Comparison of ENCODE assay signal across 1 cellular context in genomic region chr9:4832786-4833579, GRCh38.
A peak's percentile ranks its signal among the peaks of the same experiment; 100 is the strongest.
TF ChIP-seq lines count a peak whose summit lies in the region.

No MANE protein-coding gene starts in this region.

TF ChIP-seq in K562, 482 proteins besides CTCF, POLR2A, EP300 and RAD21 (continued from another document and continues in another):
- TF ChIP-seq ZNF318 (IDR thresholded peaks at IDR 0.05; ENCODE audit: borderline replicate concordance in 1 of 2, low read depth in 1 of 2) (peak in 1 of 2 experiments; percentile 73; a peak in 2 of 4 replicates), NFRKB (IDR thresholded peaks at IDR 0.05; ENCODE audit: low read depth) (no peak), FOS (IDR thresholded peaks at IDR 0.05; ENCODE audit: extremely low read depth, insufficient read length) (peak; percentile 62), ATF7 (IDR thresholded peaks at IDR 0.05) (0 out of 2 replicates have a peak, but pooled peaks have one; percentile 41), MAFG (tag; conservative IDR thresholded peaks at IDR 0.05) (peak; percentile 59), TFAP4 (CRISPR knock-in tag; IDR thresholded peaks at IDR 0.05; ENCODE audit: borderline replicate concordance) (peak; percentile 12; the same call in 1 of the 2 replicates), NCOA1 (IDR thresholded peaks at IDR 0.05; ENCODE audit: low read depth) (peak; percentile 46; the same call in 1 of the 2 replicates), HDAC1 (IDR thresholded peaks at IDR 0.05) (peak in 1 of 2 experiments; percentile 55; a peak in 1 of 4 replicates), NFE2 (IDR thresholded peaks at IDR 0.05; ENCODE audit: low read depth) (peak; percentile 64), MNT (conservative IDR thresholded peaks at IDR 0.05) (peak; percentile 21 to 56; a peak in 2 of 4 replicates), ZBTB34 (CRISPR knock-in tag; IDR thresholded peaks at IDR 0.05) (no peak), GTF3C2 (IDR thresholded peaks at IDR 0.05; ENCODE audit: borderline replicate concordance, extremely low read depth, insufficient read length) (no peak), CBFA2T3 (IDR thresholded peaks at IDR 0.05) (peak; percentile 78), MYNN (IDR thresholded peaks at IDR 0.05) (peak; percentile 57; the same call in 1 of the 2 replicates), MYNN (CRISPR knock-in tag; IDR thresholded peaks at IDR 0.05) (no peak), CBFA2T2 (conservative IDR thresholded peaks at IDR 0.05) (peak; percentile 63), SMARCC2 (IDR thresholded peaks at IDR 0.05; ENCODE audit: low read depth) (peak; percentile 79), ZNF707 (CRISPR knock-in tag; conservative IDR thresholded peaks at IDR 0.05) (no peak), JUND (IDR thresholded peaks at IDR 0.05; ENCODE audit: borderline replicate concordance, low read depth, low read length) (peak; percentile 88), JUND (tag; IDR thresholded peaks at IDR 0.05; ENCODE audit: borderline replicate concordance, low read depth, low read length) (peak; percentile 57; the same call in 1 of the 3 replicates), DPF2 (IDR thresholded peaks at IDR 0.05) (peak; percentile 88), EHMT2 (IDR thresholded peaks at IDR 0.05) (no peak), TBL1XR1 (IDR thresholded peaks at IDR 0.05; ENCODE audit: low read length in 2 of 2) (peak in 1 of 2 experiments; percentile 31; a peak in 1 of 4 replicates), FUS (optimal IDR thresholded peaks at IDR 0.05; ENCODE audit: low read depth, low read length) (no peak), SMARCA4 (IDR thresholded peaks at IDR 0.05) (peak; percentile 83), ZNF354B (CRISPR knock-in tag; IDR thresholded peaks at IDR 0.05) (no peak), TCF3 (CRISPR knock-in tag; IDR thresholded peaks at IDR 0.05) (peak; percentile 74), BACH1 (tag; IDR thresholded peaks at IDR 0.05) (peak; percentile 21; the same call in 1 of the 2 replicates), GATAD2A (IDR thresholded peaks at IDR 0.05) (peak; percentile 56; the same call in 1 of the 2 replicates), TAF9B (IDR thresholded peaks at IDR 0.05; ENCODE audit: partially characterized antibody) (peak; percentile 58), ZNF175 (CRISPR knock-in tag; IDR thresholded peaks at IDR 0.05; ENCODE audit: low read depth) (no peak; the same call in 1 of the 2 replicates), SMARCE1 (IDR thresholded peaks at IDR 0.05) (peak; percentile 85), ARID1B (IDR thresholded peaks at IDR 0.05) (peak; percentile 82), KAT7 (CRISPR knock-in tag; IDR thresholded peaks at IDR 0.05; ENCODE audit: borderline replicate concordance) (no peak), TEAD4 (IDR thresholded peaks at IDR 0.05; ENCODE audit: low read length) (peak; percentile 59; the same call in 1 of the 2 replicates), TEAD4 (CRISPR knock-in tag; IDR thresholded peaks at IDR 0.05; ENCODE audit: borderline replicate concordance) (no peak)
- TF ChIP-seq, protein P1, sequence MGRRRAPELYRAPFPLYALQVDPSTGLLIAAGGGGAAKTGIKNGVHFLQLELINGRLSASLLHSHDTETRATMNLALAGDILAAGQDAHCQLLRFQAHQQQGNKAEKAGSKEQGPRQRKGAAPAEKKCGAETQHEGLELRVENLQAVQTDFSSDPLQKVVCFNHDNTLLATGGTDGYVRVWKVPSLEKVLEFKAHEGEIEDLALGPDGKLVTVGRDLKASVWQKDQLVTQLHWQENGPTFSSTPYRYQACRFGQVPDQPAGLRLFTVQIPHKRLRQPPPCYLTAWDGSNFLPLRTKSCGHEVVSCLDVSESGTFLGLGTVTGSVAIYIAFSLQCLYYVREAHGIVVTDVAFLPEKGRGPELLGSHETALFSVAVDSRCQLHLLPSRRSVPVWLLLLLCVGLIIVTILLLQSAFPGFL (CRISPR knock-in tag; IDR thresholded peaks at IDR 0.05): no peak
- TF ChIP-seq, protein P2, sequence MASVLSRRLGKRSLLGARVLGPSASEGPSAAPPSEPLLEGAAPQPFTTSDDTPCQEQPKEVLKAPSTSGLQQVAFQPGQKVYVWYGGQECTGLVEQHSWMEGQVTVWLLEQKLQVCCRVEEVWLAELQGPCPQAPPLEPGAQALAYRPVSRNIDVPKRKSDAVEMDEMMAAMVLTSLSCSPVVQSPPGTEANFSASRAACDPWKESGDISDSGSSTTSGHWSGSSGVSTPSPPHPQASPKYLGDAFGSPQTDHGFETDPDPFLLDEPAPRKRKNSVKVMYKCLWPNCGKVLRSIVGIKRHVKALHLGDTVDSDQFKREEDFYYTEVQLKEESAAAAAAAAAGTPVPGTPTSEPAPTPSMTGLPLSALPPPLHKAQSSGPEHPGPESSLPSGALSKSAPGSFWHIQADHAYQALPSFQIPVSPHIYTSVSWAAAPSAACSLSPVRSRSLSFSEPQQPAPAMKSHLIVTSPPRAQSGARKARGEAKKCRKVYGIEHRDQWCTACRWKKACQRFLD (CRISPR knock-in tag; IDR thresholded peaks at IDR 0.05): peak; percentile 54; the same call in 1 of the 2 replicates
- TF ChIP-seq, protein P3, sequence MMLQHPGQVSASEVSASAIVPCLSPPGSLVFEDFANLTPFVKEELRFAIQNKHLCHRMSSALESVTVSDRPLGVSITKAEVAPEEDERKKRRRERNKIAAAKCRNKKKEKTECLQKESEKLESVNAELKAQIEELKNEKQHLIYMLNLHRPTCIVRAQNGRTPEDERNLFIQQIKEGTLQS (IDR thresholded peaks at IDR 0.05): peak; percentile 92
- TF ChIP-seq, protein P3 (CRISPR knock-in tag; conservative IDR thresholded peaks at IDR 0.05): no peak; the same call in 1 of the 2 replicates
- TF ChIP-seq, protein P4, sequence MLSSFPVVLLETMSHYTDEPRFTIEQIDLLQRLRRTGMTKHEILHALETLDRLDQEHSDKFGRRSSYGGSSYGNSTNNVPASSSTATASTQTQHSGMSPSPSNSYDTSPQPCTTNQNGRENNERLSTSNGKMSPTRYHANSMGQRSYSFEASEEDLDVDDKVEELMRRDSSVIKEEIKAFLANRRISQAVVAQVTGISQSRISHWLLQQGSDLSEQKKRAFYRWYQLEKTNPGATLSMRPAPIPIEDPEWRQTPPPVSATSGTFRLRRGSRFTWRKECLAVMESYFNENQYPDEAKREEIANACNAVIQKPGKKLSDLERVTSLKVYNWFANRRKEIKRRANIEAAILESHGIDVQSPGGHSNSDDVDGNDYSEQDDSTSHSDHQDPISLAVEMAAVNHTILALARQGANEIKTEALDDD (IDR thresholded peaks at IDR 0.05): peak; percentile 50; the same call in 1 of the 2 replicates
- TF ChIP-seq, protein P5, sequence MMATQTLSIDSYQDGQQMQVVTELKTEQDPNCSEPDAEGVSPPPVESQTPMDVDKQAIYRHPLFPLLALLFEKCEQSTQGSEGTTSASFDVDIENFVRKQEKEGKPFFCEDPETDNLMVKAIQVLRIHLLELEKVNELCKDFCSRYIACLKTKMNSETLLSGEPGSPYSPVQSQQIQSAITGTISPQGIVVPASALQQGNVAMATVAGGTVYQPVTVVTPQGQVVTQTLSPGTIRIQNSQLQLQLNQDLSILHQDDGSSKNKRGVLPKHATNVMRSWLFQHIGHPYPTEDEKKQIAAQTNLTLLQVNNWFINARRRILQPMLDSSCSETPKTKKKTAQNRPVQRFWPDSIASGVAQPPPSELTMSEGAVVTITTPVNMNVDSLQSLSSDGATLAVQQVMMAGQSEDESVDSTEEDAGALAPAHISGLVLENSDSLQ (IDR thresholded peaks at IDR 0.05): peak; percentile 61
